Comparison of ENCODE assay signal across 8 cellular contexts in genomic region chr19:53431399-53432087, GRCh38. TPM values are rescaled to one million over a fixed set of nuclear protein-coding genes. Genes with fewer than 3 reads are reported as not detected.
DNase-seq lines count a peak whose midpoint lies in the region; ATAC-seq and TF ChIP-seq lines count a peak whose summit lies in the region.

Gene ZNF761, plus strand, starts transcription at chr19:53431984. Its CDS starts 15,285 bp downstream, at chr19:53447269.

- H3K27ac Mint-ChIP-seq in activated B cell treated with CpG ODN at 0.5 μM for 24 hours, result peak within 1 kb of the TSS; percentile 94

- peak; percentile 36 for TF ChIP-seq CTCF in AG09319 (IDR thresholded peaks at IDR 0.05; ENCODE audit: low read depth, low read length)
- TF ChIP-seq CTCF in activated B cell treated with CpG ODN at 0.5 μM for 24 hours (IDR thresholded peaks at IDR 0.05), result no peak

- POLR2A ChIA-PET in activated B cell treated with CpG ODN at 0.5 μM for 24 hours (lab: Charles Lee), result interaction anchor here (1.4 kb wide), 2 partner anchors 37 to 89 kb away, joined by 3 to 5 read pairs; partner anchors contain the start of gene ZNF765

- intact Hi-C loops in activated B cell treated with CpG ODN at 0.5 μM for 24 hours (cut with micrococcal nuclease), result loop anchor here (1.0 to 2.0 kb wide), 6 partner anchors 36 to 236 kb away; partner anchors contain the start of genes ZNF525, ZNF765, ZNF813 and ZNF845

- H3K4me3 Mint-ChIP-seq in activated B cell treated with CpG ODN at 0.5 μM for 24 hours, result peak within 1 kb of the TSS; percentile 96

- CTCF ChIA-PET in activated B cell treated with CpG ODN at 0.5 μM for 24 hours (lab: Charles Lee), result no interaction called here

- ATAC-seq in GM18907 (IDR thresholded peaks at IDR 0.05; ENCODE audit: unreplicated experiment) (peak; percentile 93), HG03139 (IDR thresholded peaks at IDR 0.05; ENCODE audit: unreplicated experiment) (peak; percentile 91), activated B cell treated with CpG ODN at 0.5 μM for 24 hours (ENCODE audit: low read depth) (peak; percentile 98)

- no peaks in the 10 kb centered on the region for H3K27me3 Mint-ChIP-seq in activated B cell treated with CpG ODN at 0.5 μM for 24 hours

- H3K9me3 Mint-ChIP-seq in activated B cell treated with CpG ODN at 0.5 μM for 24 hours, result no peaks in the 10 kb centered on the region

- DNase-seq in AG09319 (ENCODE audit: extremely low read depth, low read depth), result peak; percentile 57
- peak; percentile 99 for DNase-seq in NCI-H2227 (lab: John Stamatoyannopoulos, UW; ENCODE audit: unreplicated experiment)
- peak; percentile 99 for DNase-seq in activated B cell treated with CpG ODN at 0.5 μM for 24 hours
- peak; percentile 96 for DNase-seq in central memory CD4-positive, alpha-beta T cell
- DNase-seq in iris pigment epithelial cell (ENCODE audit: low read depth), result peak; percentile 89
- DNase-seq in stimulated activated CD4-positive, alpha-beta T cell treated with anti-CD3 and anti-CD28 coated beads, Interleukin-12 subunit alpha, Interleukin-12 subunit beta, amount 100 ng/mL, for 4 hours, result peak; percentile 98

- peaks cover 34% of the 10 kb centered on the region for H3K4me1 Mint-ChIP-seq in activated B cell treated with CpG ODN at 0.5 μM for 24 hours

- peaks cover 32% of the 10 kb centered on the region for H3K36me3 Mint-ChIP-seq in activated B cell treated with CpG ODN at 0.5 μM for 24 hours (ENCODE audit: low read depth)

RNA-seq across cellular contexts. Expression of gene ZNF761, which starts in this region (rescaled TPM):
- total RNA-seq in activated B cell treated with CpG ODN at 0.5 μM for 24 hours, result 11.1 and 13.8 TPM in 2 replicates

Comparison
In these comparisons a context has a peak if more than half of its experiments do, and no peak if none do; other contexts are left out.
1. Peak in every context shown above with its lines: DNase-seq and ATAC-seq.